Comparison of ENCODE assay signal across 12 cellular contexts in genomic region chr1:160209041-160209655, GRCh38. TPM values are rescaled to one million over a fixed set of nuclear protein-coding genes. Genes with fewer than 3 reads are reported as not detected.
DNase-seq lines count a peak whose midpoint lies in the region; ATAC-seq, FAIRE-seq and TF ChIP-seq lines count a peak whose summit lies in the region.
"Had no signal": no experiment of that assay in that cellular context is flagged by ENCODE, and none has a peak within 500 bp of the region (broad histone marks: within the 10 kb centered on the region; RNA-seq: fewer than 3 reads in every experiment).

No MANE protein-coding gene starts in this region.

- H3K4me1 ChIP-seq in CD4-positive, CD25-positive, alpha-beta regulatory T cell (ENCODE audit: control insufficient read depth, insufficient read depth, low read length, poor library complexity, severe bottlenecking), result peaks cover 14% of the 10 kb centered on the region
- H3K4me1 ChIP-seq in KMS-11 (ENCODE audit: low read depth, poor library complexity, severe bottlenecking) (peaks cover 57% of the 10 kb centered on the region), endodermal cell (ENCODE audit: control insufficient read depth, insufficient read depth, low read length) (peaks cover 13% of the 10 kb centered on the region), psoas muscle (peaks cover 44% of the 10 kb centered on the region)

- no peak overlapping the region for H2AFZ ChIP-seq in KMS-11 (ENCODE audit: low read depth)

- no peaks in the 10 kb centered on the region for H3K9me3 Mint-ChIP-seq in CD4-positive, CD25-positive, alpha-beta regulatory T cell
- no peaks in the 10 kb centered on the region for H3K9me3 Mint-ChIP-seq in endodermal cell

- intact Hi-C loops in psoas muscle (cut with DNase I), result loop anchor here in 1 of 2 donors (5.0 kb wide), 1 partner anchor 112 kb away; the partner anchor contains the start of gene IGSF8

- H3K4me3 ChIP-seq in CD4-positive, CD25-positive, alpha-beta regulatory T cell (ENCODE audit: low read depth, low read length), result no peak overlapping the region
- H3K4me3 ChIP-seq in KMS-11 (IDR thresholded peaks at IDR 0.05; ENCODE audit: insufficient read depth, low read depth, low read length), result peak overlapping the region; percentile 33
- no peak overlapping the region for H3K4me3 ChIP-seq in endodermal cell (ENCODE audit: low read length)
- no peak overlapping the region for H3K4me3 ChIP-seq in psoas muscle
- H3K4me3 ChIP-seq: lower lobe of right lung had no signal

- FAIRE-seq in RCC 7860 (lab: Jason Lieb, UNC), result no peak
- FAIRE-seq: HTR-8/SVneo had no signal

- H3K27me3 ChIP-seq in CD4-positive, CD25-positive, alpha-beta regulatory T cell (ENCODE audit: control insufficient read depth, insufficient read depth, low read length), result no peaks in the 10 kb centered on the region
- H3K27me3 ChIP-seq in KMS-11 (ENCODE audit: insufficient read depth, low read depth) (no peaks in the 10 kb centered on the region), endodermal cell (ENCODE audit: control insufficient read depth, insufficient read depth, low read length, poor library complexity, severe bottlenecking) (no peaks in the 10 kb centered on the region), psoas muscle (ENCODE audit: insufficient read depth in 3 of 3, low read length in 2 of 3) (no peaks in the 10 kb centered on the region)

- peaks cover 27% of the 10 kb centered on the region for H3K36me3 ChIP-seq in CD4-positive, CD25-positive, alpha-beta regulatory T cell (ENCODE audit: control insufficient read depth, insufficient read depth, low read length)
- peaks cover 17% of the 10 kb centered on the region; the same call in 1 of the 2 replicates for H3K36me3 ChIP-seq in KMS-11 (ENCODE audit: insufficient read depth)
- H3K36me3 ChIP-seq in endodermal cell (ENCODE audit: control insufficient read depth, insufficient read depth, low read length), result peaks cover 45% of the 10 kb centered on the region
- H3K36me3 ChIP-seq in psoas muscle (ENCODE audit: insufficient read depth in 1 of 2, low read depth in 1 of 2), result peaks cover 3 to 54% of the 10 kb centered on the region in 2 donors

- peak overlapping the region in 2 of 4 donors; percentile 26 to 62 for H3K4me3 Mint-ChIP-seq in CD4-positive, CD25-positive, alpha-beta regulatory T cell
- no peak overlapping the region for H3K4me3 Mint-ChIP-seq in endodermal cell

- H3K36me3 Mint-ChIP-seq in CD4-positive, CD25-positive, alpha-beta regulatory T cell, result peaks cover 17% of the 10 kb centered on the region
- H3K36me3 Mint-ChIP-seq in endodermal cell (ENCODE audit: low read depth), result peaks cover 34% of the 10 kb centered on the region

- 0 out of 2 replicates have a peak, but pooled peaks cover 4% of the 10 kb centered on the region for H4K20me1 ChIP-seq in KMS-11 (ENCODE audit: insufficient read depth)

- H3K27ac ChIP-seq in CD4-positive, CD25-positive, alpha-beta regulatory T cell (ENCODE audit: insufficient read depth, low read length, poor library complexity, severe bottlenecking), result no peak overlapping the region
- H3K27ac ChIP-seq in KMS-11, result peak overlapping the region; percentile 12; the same call in 1 of the 2 replicates
- peak overlapping the region; percentile 69 for H3K27ac ChIP-seq in endodermal cell (ENCODE audit: low read depth, low read length)
- peak overlapping the region; percentile 92 for H3K27ac ChIP-seq in psoas muscle

- peaks cover 0 to 56% (median 33%) of the 10 kb centered on the region in 4 donors for H3K4me1 Mint-ChIP-seq in CD4-positive, CD25-positive, alpha-beta regulatory T cell
- H3K4me1 Mint-ChIP-seq in endodermal cell, result peaks cover 65% of the 10 kb centered on the region

- TF ChIP-seq CTCF in KMS-11 (conservative IDR thresholded peaks at IDR 0.05; ENCODE audit: low read depth, low read length), result no peak
- no peak for TF ChIP-seq CTCF in endodermal cell (conservative IDR thresholded peaks at IDR 0.05)
- TF ChIP-seq CTCF in psoas muscle (IDR thresholded peaks at IDR 0.05), result no peak

- no peaks in the 10 kb centered on the region for H3K9me3 ChIP-seq in CD4-positive, CD25-positive, alpha-beta regulatory T cell (ENCODE audit: control insufficient read depth in 2 of 2, low read length in 2 of 2)
- no peaks in the 10 kb centered on the region for H3K9me3 ChIP-seq in endodermal cell (ENCODE audit: control insufficient read depth, low read length)
- no peaks in the 10 kb centered on the region for H3K9me3 ChIP-seq in psoas muscle
- H3K9me3 ChIP-seq: lower lobe of right lung had no signal

- peak overlapping the region; percentile 47 for H3K4me2 ChIP-seq in KMS-11

- H3K9ac ChIP-seq in KMS-11, result no peak overlapping the region; the same call in 1 of the 2 replicates
- no peak overlapping the region for H3K9ac ChIP-seq in endodermal cell (ENCODE audit: extremely low read depth, low read length, poor library complexity, severe bottlenecking)

- no peak for ATAC-seq in CD4-positive, CD25-positive, alpha-beta regulatory T cell (ENCODE audit: low read depth in 2 of 2)
- no peak for ATAC-seq in psoas muscle
- ATAC-seq in HG03139 (IDR thresholded peaks at IDR 0.05; ENCODE audit: unreplicated experiment), result no peak
- ATAC-seq in GM18858 (IDR thresholded peaks at IDR 0.05; ENCODE audit: unreplicated experiment), result no peak
- ATAC-seq: lower lobe of right lung had no signal

- peaks cover 47% of the 10 kb centered on the region for H3K79me2 ChIP-seq in KMS-11 (ENCODE audit: insufficient read depth, low read depth)

- WGBS in endodermal cell (ENCODE audit: insufficient coverage in 1 of 2, insufficient read length in 1 of 2), 2 experiments, result 83% methylated on average over 5 of the region's 5 CpGs; no CpG with 5 or more reads in 1 of the 2 experiments
- 52 to 69% (median 62%) methylated on average over 5 of the region's 5 CpGs for WGBS in psoas muscle, 3 donors

- no peaks in the 10 kb centered on the region for H3K27me3 Mint-ChIP-seq in CD4-positive, CD25-positive, alpha-beta regulatory T cell
- H3K27me3 Mint-ChIP-seq in endodermal cell (ENCODE audit: insufficient read depth), result no peaks in the 10 kb centered on the region

- peak overlapping the region; percentile 62 to 85 (median 79) for H3K27ac Mint-ChIP-seq in CD4-positive, CD25-positive, alpha-beta regulatory T cell
- H3K27ac Mint-ChIP-seq in endodermal cell, result peak overlapping the region; percentile 37

- no peak for DNase-seq in CD4-positive, CD25-positive, alpha-beta regulatory T cell
- DNase-seq in endodermal cell (no peak), psoas muscle (no peak), RCC 7860 (ENCODE audit: low spot score) (no peak), H4 (ENCODE audit: low spot score) (no peak)
- DNase-seq: lower lobe of right lung, NCI-H345 had no signal

RNA-seq across cellular contexts. Expression of gene PEA15, which starts 4.0 kb away (rescaled TPM):
- total RNA-seq in CD4-positive, CD25-positive, alpha-beta regulatory T cell, result 21.5 TPM
- 10 to 100 TPM in 1 of 4 donors, 1 to 10 TPM in 3; 7.5 to 10.2 (median 8.3) TPM for polyA plus RNA-seq in CD4-positive, CD25-positive, alpha-beta regulatory T cell
- total RNA-seq in endodermal cell (10 to 100 TPM; 55.9 to 56.3 TPM), psoas muscle (100 to 1,000 TPM in 2 of 4 donors, 10 to 100 TPM in 2; 51.2 to 232 (median 95.8) TPM)
- polyA plus RNA-seq in endodermal cell (2013, experiment 1 of 2), result 393 TPM
- polyA plus RNA-seq in endodermal cell (2013, experiment 2 of 2), result 402 TPM
- polyA plus RNA-seq in psoas muscle, result 100 to 1,000 TPM in 1 of 3 donors, 10 to 100 TPM in 2; 83.4 to 111 (median 95.9) TPM
- 50.7 and 58.8 TPM in 2 replicates for total RNA-seq in H4 (2014; rRNA removed; shearing (Covaris generic))

RNA-seq across cellular contexts. Expression of gene CASQ1, which starts 18.8 kb away (rescaled TPM):
- total RNA-seq in CD4-positive, CD25-positive, alpha-beta regulatory T cell, result not detected
- polyA plus RNA-seq in CD4-positive, CD25-positive, alpha-beta regulatory T cell, result not detected
- under 1 TPM; 0.29 to 0.77 TPM for total RNA-seq in endodermal cell
- polyA plus RNA-seq in endodermal cell (2013, experiment 1 of 2), result 0.96 TPM
- polyA plus RNA-seq in endodermal cell (2013, experiment 2 of 2), result 1.0 TPM
- total RNA-seq in psoas muscle, result 100 to 1,000 TPM; 399 to 903 (median 583) TPM
- 100 to 1,000 TPM; 171 to 412 (median 329) TPM for polyA plus RNA-seq in psoas muscle
- 0.41 TPM in 1 of 2 replicates, not detected in the other for total RNA-seq in H4 (2014; rRNA removed; shearing (Covaris generic))
- total RNA-seq: epithelial cell of proximal tubule had no signal

RNA-seq across cellular contexts. Expression of gene DCAF8, which starts 53.2 kb away (rescaled TPM):
- total RNA-seq in CD4-positive, CD25-positive, alpha-beta regulatory T cell, result 182 TPM
- polyA plus RNA-seq in CD4-positive, CD25-positive, alpha-beta regulatory T cell, result 10 to 100 TPM; 50.3 to 74.1 (median 54.9) TPM
- 100 to 1,000 TPM; 185 to 238 TPM for total RNA-seq in endodermal cell
- 143 TPM for polyA plus RNA-seq in endodermal cell (2013, experiment 1 of 2)
- 122 TPM for polyA plus RNA-seq in endodermal cell (2013, experiment 2 of 2)
- total RNA-seq in psoas muscle, result 100 to 1,000 TPM; 135 to 204 (median 188) TPM
- 100 to 1,000 TPM in 2 of 3 donors, 10 to 100 TPM in 1; 45.4 to 187 (median 106) TPM for polyA plus RNA-seq in psoas muscle
- total RNA-seq in H4 (2014; rRNA removed; shearing (Covaris generic)), result 22.1 and 22.6 TPM in 2 replicates

RNA-seq across cellular contexts. Expression of gene ATP1A4, which starts 57.7 kb away (rescaled TPM):
- not detected for total RNA-seq in CD4-positive, CD25-positive, alpha-beta regulatory T cell
- not detected for polyA plus RNA-seq in CD4-positive, CD25-positive, alpha-beta regulatory T cell
- total RNA-seq in endodermal cell, result under 1 TPM; 0.55 to 0.75 TPM
- 0.85 TPM for polyA plus RNA-seq in endodermal cell (2013, experiment 1 of 2)
- polyA plus RNA-seq in endodermal cell (2013, experiment 2 of 2), result 0.95 TPM
- 1 to 10 TPM in 1 of 4 donors, under 1 TPM in 3; 0.07 to 2.0 (median 0.38) TPM for total RNA-seq in psoas muscle
- 1 to 10 TPM in 1 of 3 donors, under 1 TPM in 2; 0.03 to 1.3 (median 0.13) TPM for polyA plus RNA-seq in psoas muscle
- total RNA-seq in H4 (2014; rRNA removed; shearing (Covaris generic)), result not detected in 2 replicates
- total RNA-seq: epithelial cell of proximal tubule had no signal

Comparison
In these comparisons a context has a peak if more than half of its experiments do, and no peak if none do; other contexts are left out.
1. RNA of gene CASQ1, which starts 18.8 kb away (total RNA-seq): 399 to 903 TPM in psoas muscle; 0.29 to 0.77 TPM in endodermal cell, 0.41 TPM in H4 and not detected in CD4-positive, CD25-positive, alpha-beta regulatory T cell (single experiment); every median in the first group is over 100 times any median in the second.